8 cellular contexts compared by ENCODE assay signal in the genomic region with DNA sequence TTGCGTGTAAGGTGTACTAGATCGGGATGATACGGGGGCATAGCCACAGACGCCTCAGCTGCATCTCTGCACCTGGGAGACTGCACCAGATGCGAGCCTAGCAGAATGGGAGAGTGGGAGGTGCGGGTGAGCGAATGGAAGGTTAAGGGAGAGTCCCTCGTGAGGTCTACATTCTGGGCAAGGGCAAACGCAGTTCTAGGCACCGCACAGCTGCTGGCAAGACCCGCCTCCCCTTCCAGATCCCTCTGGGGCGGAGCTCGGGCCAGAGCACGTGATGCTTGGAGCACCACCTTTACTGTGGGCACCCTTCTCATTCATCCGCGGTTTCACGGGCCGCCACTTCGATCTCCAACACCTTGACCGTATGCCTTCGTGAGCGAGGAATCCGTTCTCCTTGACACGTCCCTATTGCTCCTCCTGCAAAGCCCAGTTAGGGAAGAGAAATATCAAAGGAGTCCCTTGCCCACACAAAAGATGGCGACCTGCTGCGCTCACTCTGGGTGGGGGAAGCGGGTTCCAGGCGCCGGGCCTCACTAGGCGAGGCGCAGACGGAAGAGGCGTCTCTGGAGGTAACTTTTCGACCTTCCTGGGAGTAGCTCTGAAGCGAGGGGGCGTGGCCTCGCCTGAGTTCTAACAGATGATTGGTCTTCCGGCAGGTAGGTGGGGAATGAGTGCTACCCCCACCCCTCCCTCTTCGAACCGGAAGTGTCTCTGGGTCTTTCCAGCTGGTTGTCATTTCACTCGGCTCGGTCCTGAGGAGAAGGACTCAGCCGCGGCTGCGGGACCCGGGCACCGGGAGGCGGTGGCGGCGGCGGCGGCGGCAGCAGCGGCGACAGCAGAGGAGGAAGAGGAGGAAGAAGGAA. TPM values are rescaled to one million over a fixed set of nuclear protein-coding genes. Genes with fewer than 3 reads are reported as not detected.
DNase-seq lines count a peak whose midpoint lies in the region; ATAC-seq and TF ChIP-seq lines count a peak whose summit lies in the region.

A gene (plus strand): TSS at position 740 of the 863 bp plus-strand sequence. CDS start 1,385 bp downstream, outside the sequence.

- no peaks in the 10 kb centered on the region for H3K36me3 ChIP-seq in adipocyte (ENCODE audit: control insufficient read depth, insufficient read depth, low read length, severe bottlenecking)
- H3K36me3 ChIP-seq in cardiac muscle cell, result no peaks in the 10 kb centered on the region
- H3K36me3 ChIP-seq in parathyroid adenoma (ENCODE audit: control insufficient read depth, insufficient read depth, low read length), result peaks cover 5% of the 10 kb centered on the region
- no peaks in the 10 kb centered on the region for H3K36me3 ChIP-seq in tibial nerve

- H3K27ac ChIP-seq in cardiac muscle cell, result peak within 1 kb of the TSS; percentile 97
- H3K27ac ChIP-seq in parathyroid adenoma, result peak within 1 kb of the TSS; percentile 91
- H3K27ac ChIP-seq in tibial nerve, result peak within 1 kb of the TSS; percentile 69 to 93 (median 86)

- peak within 1 kb of the TSS; percentile 87 for H3K9ac ChIP-seq in adipocyte (ENCODE audit: low read length)
- H3K9ac ChIP-seq in parathyroid adenoma, result peak within 1 kb of the TSS; percentile 93

- H3K9me3 ChIP-seq in adipocyte (ENCODE audit: control insufficient read depth, low read length), result no peaks in the 10 kb centered on the region
- H3K9me3 ChIP-seq in cardiac muscle cell (ENCODE audit: low read depth), result no peaks in the 10 kb centered on the region
- H3K9me3 ChIP-seq in parathyroid adenoma (ENCODE audit: control insufficient read depth, low read length), result no peaks in the 10 kb centered on the region
- H3K9me3 ChIP-seq in tibial nerve, result no peaks in the 10 kb centered on the region

- peak within 1 kb of the TSS; percentile 82 for H2AFZ ChIP-seq in parathyroid adenoma

- peak; percentile 92 for DNase-seq in NCI-H1436 (lab: John Stamatoyannopoulos, UW)
- DNase-seq in T follicular helper cell (ENCODE audit: low read depth), result peak; percentile 95
- peak; percentile 100 for DNase-seq in adipocyte (ENCODE audit: low read depth)
- peak; percentile 100 for DNase-seq in cardiac muscle cell (ENCODE audit: low read depth in 1 of 2, low spot score in 1 of 2)
- DNase-seq in tibial nerve (ENCODE audit: low spot score in 2 of 2), result peak; percentile 99

- peak within 1 kb of the TSS; percentile 93 for H3K4me2 ChIP-seq in parathyroid adenoma (ENCODE audit: low read length)

- H3K4me3 ChIP-seq in GM12875 (ENCODE audit: low read depth, low read length) (peak within 1 kb of the TSS; percentile 71), adipocyte (ENCODE audit: low read length) (peak within 1 kb of the TSS; percentile 86), cardiac muscle cell (peak within 1 kb of the TSS; percentile 87), parathyroid adenoma (ENCODE audit: low read depth, low read length) (peak within 1 kb of the TSS; percentile 92), tibial nerve (peak within 1 kb of the TSS; percentile 55 to 91 (median 86))

- no peaks in the 10 kb centered on the region for H3K27me3 ChIP-seq in adipocyte (replicated peaks; ENCODE audit: control insufficient read depth, insufficient read depth, low read length)
- H3K27me3 ChIP-seq in cardiac muscle cell, result no peaks in the 10 kb centered on the region
- H3K27me3 ChIP-seq in parathyroid adenoma (ENCODE audit: control insufficient read depth, insufficient read depth, low read length), result no peaks in the 10 kb centered on the region
- H3K27me3 ChIP-seq in tibial nerve, result no peaks in the 10 kb centered on the region

- TF ChIP-seq CTCF in GM12875 (IDR thresholded peaks at IDR 0.05; ENCODE audit: borderline replicate concordance, insufficient read depth, low read depth, low read length) (no peak), cardiac muscle cell (IDR thresholded peaks at IDR 0.05; ENCODE audit: low read depth, low read length) (no peak), parathyroid adenoma (IDR thresholded peaks at IDR 0.05) (no peak), tibial nerve (IDR thresholded peaks at IDR 0.05) (peak in 1 of 5 experiments; percentile 21)

- WGBS in tibial nerve, 2 donors, result 4% methylated on average over 48 to 55 of the region's 55 CpGs

- H3K4me1 ChIP-seq in adipocyte (ENCODE audit: control insufficient read depth, insufficient read depth, low read length) (peaks cover 24% of the 10 kb centered on the region), cardiac muscle cell (ENCODE audit: low read depth) (peaks cover 20% of the 10 kb centered on the region), parathyroid adenoma (peaks cover 26% of the 10 kb centered on the region), tibial nerve (peaks cover 0 to 60% (median 23%) of the 10 kb centered on the region in 4 donors)

- TF ChIP-seq EP300 in tibial nerve (IDR thresholded peaks at IDR 0.05), result peak; percentile 82 to 98

- peaks cover 34% of the 10 kb centered on the region for H3K79me2 ChIP-seq in parathyroid adenoma

- peak; percentile 92 for ATAC-seq in HG02798 (IDR thresholded peaks at IDR 0.05; ENCODE audit: poor library complexity, unreplicated experiment)

- TF ChIP-seq POLR2A in tibial nerve (IDR thresholded peaks at IDR 0.05), result peak; percentile 94 to 96

RNA-seq across cellular contexts. Expression of the gene that starts here (rescaled TPM):
- 52.9 and 65.2 TPM in 2 replicates for total RNA-seq in cardiac muscle cell
- 23.8 and 33.6 TPM in 2 replicates for polyA plus RNA-seq in cardiac muscle cell
- 10 to 100 TPM; 20.1 to 26.6 (median 24.2) TPM for total RNA-seq in tibial nerve

Comparison
In these comparisons a context has a peak if more than half of its experiments do, and no peak if none do; other contexts are left out.
1. Peak in every context shown above with its lines: DNase-seq, ATAC-seq, H3K4me3 ChIP-seq and H3K27ac ChIP-seq.